22 cellular contexts compared by ENCODE assay signal in the genomic region with DNA sequence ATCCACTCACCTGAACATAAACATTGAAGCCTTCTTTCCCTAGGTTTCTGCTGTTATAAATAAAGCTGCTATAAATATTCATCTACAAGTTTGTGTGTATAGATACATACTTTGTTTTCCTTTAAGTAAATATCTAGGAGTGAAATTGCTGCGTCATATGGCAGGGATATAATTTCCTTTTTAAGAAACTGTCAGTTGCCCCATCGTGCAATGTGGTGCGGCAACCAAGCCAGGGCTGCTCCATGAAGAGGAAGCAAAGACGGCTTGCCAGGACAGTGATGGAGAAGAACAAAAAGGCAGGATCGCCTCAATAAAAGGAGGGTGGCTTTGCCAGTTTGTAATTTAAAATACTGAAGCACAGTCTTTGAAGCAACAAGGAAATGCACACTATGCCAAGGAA. TPM values are rescaled to one million over a fixed set of nuclear protein-coding genes. Genes with fewer than 3 reads are reported as not detected.
A peak's percentile ranks its signal among the peaks of the same experiment; 100 is the strongest.
DNase-seq lines count a peak whose midpoint lies in the region; ATAC-seq, FAIRE-seq and TF ChIP-seq lines count a peak whose summit lies in the region.
"Had no signal": no experiment of that assay in that cellular context is flagged by ENCODE, and none has a peak within 500 bp of the region (broad histone marks: within the 10 kb centered on the region; RNA-seq: fewer than 3 reads in every experiment).

No MANE protein-coding gene starts in this region.

- no peaks in the 10 kb centered on the region for H3K27me3 Mint-ChIP-seq in T-helper 17 cell
- H3K27me3 Mint-ChIP-seq: activated CD8-positive, alpha-beta T cell treated with anti-CD3 and anti-CD28 coated beads for 36 hours; activated naive CD8-positive, alpha-beta T cell treated with anti-CD3 and anti-CD28 coated beads for 36 hours; stimulated activated naive CD8-positive, alpha-beta T cell treated with anti-CD3 and anti-CD28 coated beads, Interleukin-15, amount 100 ng/mL, for 72 hours; T-cell had no signal

- H3K27ac Mint-ChIP-seq in T-helper 17 cell: peak overlapping the region; percentile 29
- H3K27ac Mint-ChIP-seq: activated CD8-positive, alpha-beta T cell treated with anti-CD3 and anti-CD28 coated beads for 36 hours; activated naive CD8-positive, alpha-beta T cell treated with anti-CD3 and anti-CD28 coated beads for 36 hours; activated T-cell treated with anti-CD3 and anti-CD28 coated beads, Interleukin-2, amount 50 U/mL, for 72 hours; stimulated activated naive CD8-positive, alpha-beta T cell treated with anti-CD3 and anti-CD28 coated beads, Interleukin-15, amount 100 ng/mL, for 72 hours; T-cell had no signal

- peaks cover 4% of the 10 kb centered on the region for H3K4me1 Mint-ChIP-seq in T-helper 17 cell

- H3K36me3 Mint-ChIP-seq in T-helper 17 cell (ENCODE audit: low read depth): peaks cover 6% of the 10 kb centered on the region
- H3K36me3 Mint-ChIP-seq: T-cell had no signal

- H3K4me1 ChIP-seq in BLaER1 treated with 17β-estradiol and CSF1 and Interleukin-3, amounts not matched to agents 10 nM and 100 nM: peaks cover 2 to 50% (median 18%) of the 10 kb centered on the region in 10 experiments
- H3K4me1 ChIP-seq in lower lobe of right lung: peaks cover 18% of the 10 kb centered on the region
- H3K4me1 ChIP-seq: uterus had no signal

- no peak overlapping the region for H3K4me3 Mint-ChIP-seq in T-helper 17 cell
- H3K4me3 Mint-ChIP-seq: activated CD8-positive, alpha-beta T cell treated with anti-CD3 and anti-CD28 coated beads for 36 hours; activated naive CD8-positive, alpha-beta T cell treated with anti-CD3 and anti-CD28 coated beads for 36 hours; activated T-cell treated with anti-CD3 and anti-CD28 coated beads, Interleukin-2, amount 50 U/mL, for 72 hours; stimulated activated naive CD8-positive, alpha-beta T cell treated with anti-CD3 and anti-CD28 coated beads, Interleukin-15, amount 100 ng/mL, for 72 hours; T-cell had no signal

- H3K9ac ChIP-seq in BLaER1 treated with 17β-estradiol and CSF1 and Interleukin-3, amounts not matched to agents 10 nM and 100 nM: no peak overlapping the region

- intact Hi-C loops in lower lobe of right lung (cut with DNase I): no loop called here

- H3K27me3 ChIP-seq in BLaER1 treated with 17β-estradiol and CSF1 and Interleukin-3, amounts not matched to agents 10 nM and 100 nM: no peaks in the 10 kb centered on the region
- H3K27me3 ChIP-seq in lower lobe of right lung (ENCODE audit: low read depth): no peaks in the 10 kb centered on the region
- H3K27me3 ChIP-seq: uterus had no signal

- TF ChIP-seq CTCF in lower lobe of right lung (IDR thresholded peaks at IDR 0.05): no peak

- ATAC-seq in T-helper 17 cell (no peak), lower lobe of right lung (peak; percentile 67 to 72), GM18519 (IDR thresholded peaks at IDR 0.05; ENCODE audit: low FRiP score, unreplicated experiment) (no peak), HG03025 (IDR thresholded peaks at IDR 0.05; ENCODE audit: low FRiP score, unreplicated experiment) (no peak)
- ATAC-seq: activated CD8-positive, alpha-beta T cell treated with anti-CD3 and anti-CD28 coated beads for 36 hours; activated T-cell treated with anti-CD3 and anti-CD28 coated beads, Interleukin-2, amount 50 U/mL, for 72 hours; stimulated activated naive CD8-positive, alpha-beta T cell treated with anti-CD3 and anti-CD28 coated beads, Interleukin-15, amount 100 ng/mL, for 72 hours; T-cell had no signal

- H3K27ac ChIP-seq in BLaER1 treated with 17β-estradiol and CSF1 and Interleukin-3, amounts not matched to agents 10 nM and 100 nM: peak overlapping the region in 3 of 11 experiments; percentile 12 to 34 (median 22); a peak in 3 of 22 replicates
- no peak overlapping the region for H3K27ac ChIP-seq in lower lobe of right lung
- H3K27ac ChIP-seq: uterus had no signal

- no peak for FAIRE-seq in frontal cortex (lab: Jason Lieb, UNC)
- FAIRE-seq: GM12891, RCC 7860 had no signal

- peak overlapping the region in 10 of 11 experiments; percentile 3 to 55 (median 38); a peak in 17 of 22 replicates for H3K4me2 ChIP-seq in BLaER1 treated with 17β-estradiol and CSF1 and Interleukin-3, amounts not matched to agents 10 nM and 100 nM

- DNase-seq in Kasumi-1 (lab: John Stamatoyannopoulos, UW) (peak; percentile 56 to 68), T-helper 17 cell (no peak), lower lobe of right lung (peak; percentile 51), NCI-H748 (lab: John Stamatoyannopoulos, UW; ENCODE audit: unreplicated experiment) (no peak), frontal cortex (ENCODE audit: low spot score in 2 of 2) (no peak)
- DNase-seq: activated CD8-positive, alpha-beta T cell treated with anti-CD3 and anti-CD28 coated beads for 36 hours; activated naive CD8-positive, alpha-beta T cell treated with anti-CD3 and anti-CD28 coated beads for 36 hours; activated T-cell treated with anti-CD3 and anti-CD28 coated beads, Interleukin-2, amount 50 U/mL, for 72 hours; GOT3; MM.1S; NCI-H2081 treated with DMSO at 0.1 percent for 48 hours; NCI-H526 treated with DMSO at 0.1 percent for 48 hours; stimulated activated CD4-positive, alpha-beta T cell treated with anti-CD3 and anti-CD28 coated beads, Interleukin-15, amount 100 ng/mL, for 24 hours; stimulated activated naive CD8-positive, alpha-beta T cell treated with anti-CD3 and anti-CD28 coated beads, Interleukin-15, amount 100 ng/mL, for 72 hours; T-cell; uterus had no signal

- H3K4me3 ChIP-seq in BLaER1 treated with 17β-estradiol and CSF1 and Interleukin-3, amounts not matched to agents 10 nM and 100 nM: no peak overlapping the region
- H3K4me3 ChIP-seq in lower lobe of right lung: no peak overlapping the region
- H3K4me3 ChIP-seq: uterus had no signal

- H4K20me1 ChIP-seq in BLaER1 treated with 17β-estradiol and CSF1 and Interleukin-3, amounts not matched to agents 10 nM and 100 nM: no peaks in the 10 kb centered on the region

- no peaks in the 10 kb centered on the region for H3K36me3 ChIP-seq in BLaER1 treated with 17β-estradiol and CSF1 and Interleukin-3, amounts not matched to agents 10 nM and 100 nM
- H3K36me3 ChIP-seq in lower lobe of right lung: no peaks in the 10 kb centered on the region
- H3K36me3 ChIP-seq: uterus had no signal

- H3K9me3 ChIP-seq in BLaER1 treated with 17β-estradiol and CSF1 and Interleukin-3, amounts not matched to agents 10 nM and 100 nM (replicated peaks in 1 of 11): peaks cover 6 to 36% (median 21%) of the 10 kb centered on the region in 11 experiments; a peak in 19 of 22 replicates
- H3K9me3 ChIP-seq in T-helper 17 cell (ENCODE audit: control insufficient read depth, low read length, poor library complexity, severe bottlenecking) (no peaks in the 10 kb centered on the region), lower lobe of right lung (no peaks in the 10 kb centered on the region)
- H3K9me3 ChIP-seq: uterus had no signal

RNA-seq across cellular contexts. Expression of gene CITED2, which starts 36.6 kb away (rescaled TPM):
- total RNA-seq in T-helper 17 cell (100 to 1,000 TPM; 156 to 170 TPM), lower lobe of right lung (275 TPM), frontal cortex (36.3 TPM)

RNA-seq across cellular contexts. Expression of gene TXLNB, which starts 46.0 kb away (rescaled TPM):
- under 1 TPM; 0.42 to 0.52 TPM for total RNA-seq in T-helper 17 cell
- total RNA-seq in lower lobe of right lung: 1.1 TPM
- total RNA-seq in frontal cortex: 0.82 TPM
- total RNA-seq: HT-29 had no signal

Comparison
In these comparisons a context has a peak if more than half of its experiments do, and no peak if none do; other contexts are left out.
1. DNase-seq: peak in Kasumi-1 (2 of 2) and lower lobe of right lung (single experiment); none in T-helper 17 cell (0 of 3), NCI-H748 (single experiment) and frontal cortex (0 of 2).
2. ATAC-seq: peak in lower lobe of right lung (2 of 2); none in T-helper 17 cell (single experiment), GM18519 (single experiment) and HG03025 (single experiment).